In genomic region chr11:111723595-111723994, GRCh38 we compare ENCODE assay signal across 1 cellular context.
TF ChIP-seq lines count a peak whose summit lies in the region.

No MANE protein-coding gene starts in this region.

TF ChIP-seq in K562, 482 proteins besides CTCF, POLR2A, EP300 and RAD21:
- TF ChIP-seq POLR2G (IDR thresholded peaks at IDR 0.05; ENCODE audit: low read depth, low read length) = peak; percentile 37; the same call in 1 of the 2 replicates
- TF ChIP-seq MBD2 (IDR thresholded peaks at IDR 0.05; ENCODE audit: borderline replicate concordance, low read depth) = no peak
- TF ChIP-seq ZNF146 (CRISPR knock-in tag; IDR thresholded peaks at IDR 0.05; ENCODE audit: unreplicated experiment) = no peak
TF ChIP-seq in K562: peak in this region for 1.
